ENCODE assay signal across 26 cellular contexts in genomic region chr4:153533387-153533786, GRCh38.
DNase-seq lines count a peak whose midpoint lies in the region; ATAC-seq, FAIRE-seq and TF ChIP-seq lines count a peak whose summit lies in the region.
"Had no signal": no experiment of that assay in that cellular context is flagged by ENCODE, and none has a peak within 500 bp of the region (broad histone marks: within the 10 kb centered on the region; RNA-seq: fewer than 3 reads in every experiment).

No MANE protein-coding gene starts in this region.

- peaks cover 18% of the 10 kb centered on the region for H3K79me1 ChIP-seq in mesenchymal stem cell (replicated peaks; ENCODE audit: low read length, poor library complexity, severe bottlenecking)

- no peak overlapping the region for H2BK15ac ChIP-seq in mesenchymal stem cell (ENCODE audit: low read depth, poor library complexity, severe bottlenecking)

- no peak overlapping the region for H3K4me3 Mint-ChIP-seq in activated CD4-positive, alpha-beta memory T cell treated with anti-CD3 and anti-CD28 coated beads for 36 hours
- no peak overlapping the region for H3K4me3 Mint-ChIP-seq in activated CD4-positive, alpha-beta memory T cell treated with anti-CD3 and anti-CD28 coated beads, Interleukin-2, amount 10 ng/mL, durations not matched to agents 7 days and 5 days
- H3K4me3 Mint-ChIP-seq: activated CD4-positive, alpha-beta T cell treated with anti-CD3 and anti-CD28 coated beads, Interleukin-2, amount 10 ng/mL, durations not matched to agents 7 days and 5 days had no signal

- no peaks in the 10 kb centered on the region for H3K9me3 ChIP-seq in effector memory CD4-positive, alpha-beta T cell (ENCODE audit: control insufficient read depth, low read length)
- no peaks in the 10 kb centered on the region for H3K9me3 ChIP-seq in psoas muscle
- H3K9me3 ChIP-seq in mesenchymal stem cell (ENCODE audit: control insufficient read depth, low read length), result no peaks in the 10 kb centered on the region
- H3K9me3 ChIP-seq: mucosa of descending colon, upper lobe of right lung had no signal

- H3K27ac ChIP-seq in effector memory CD4-positive, alpha-beta T cell (ENCODE audit: insufficient read depth, low read length, poor library complexity, severe bottlenecking), result peak overlapping the region; percentile 26
- peak overlapping the region; percentile 74 for H3K27ac ChIP-seq in psoas muscle
- no peak overlapping the region for H3K27ac ChIP-seq in mesenchymal stem cell (ENCODE audit: low read length, poor library complexity, severe bottlenecking)
- H3K27ac ChIP-seq: brain microvascular endothelial cell, coronary artery, HL-60, upper lobe of right lung had no signal

- peaks cover 3% of the 10 kb centered on the region for H3K36me3 Mint-ChIP-seq in activated CD4-positive, alpha-beta memory T cell treated with anti-CD3 and anti-CD28 coated beads for 36 hours
- H3K36me3 Mint-ChIP-seq in activated CD4-positive, alpha-beta memory T cell treated with anti-CD3 and anti-CD28 coated beads, Interleukin-2, amount 10 ng/mL, durations not matched to agents 7 days and 5 days (ENCODE audit: low read depth), result peaks cover 12% of the 10 kb centered on the region

- ATAC-seq in psoas muscle, result no peak
- ATAC-seq: left ventricle myocardium superior, upper lobe of right lung had no signal

- H3K4me2 ChIP-seq in mesenchymal stem cell (ENCODE audit: low read length, poor library complexity, severe bottlenecking), result no peak overlapping the region

- TF ChIP-seq CTCF in psoas muscle (IDR thresholded peaks at IDR 0.05), result no peak

- H3K23ac ChIP-seq in mesenchymal stem cell (ENCODE audit: low read length in 2 of 2), result no peak overlapping the region

- FAIRE-seq in GM19239 (lab: Jason Lieb, UNC), result peak; percentile 78
- FAIRE-seq: endometrium, small intestine had no signal

- H3K4me3 ChIP-seq in effector memory CD4-positive, alpha-beta T cell (ENCODE audit: insufficient read depth, low read depth, low read length, poor library complexity, severe bottlenecking), result no peak overlapping the region
- H3K4me3 ChIP-seq in psoas muscle (no peak overlapping the region), mesenchymal stem cell (ENCODE audit: insufficient read depth in 1 of 2, low read depth in 1 of 2, low read length in 2 of 2) (no peak overlapping the region)
- H3K4me3 ChIP-seq: coronary artery, mucosa of descending colon, upper lobe of right lung had no signal

- H3K14ac ChIP-seq in mesenchymal stem cell (ENCODE audit: low read length in 2 of 2), result no peak overlapping the region

- H2AK5ac ChIP-seq in mesenchymal stem cell (ENCODE audit: low read length, severe bottlenecking), result no peak overlapping the region

- H3K27me3 ChIP-seq in effector memory CD4-positive, alpha-beta T cell (replicated peaks; ENCODE audit: control insufficient read depth, insufficient read depth, low read length, poor library complexity, severe bottlenecking), result no peaks in the 10 kb centered on the region
- H3K27me3 ChIP-seq in psoas muscle (ENCODE audit: insufficient read depth in 3 of 3, low read length in 2 of 3) (no peaks in the 10 kb centered on the region), mesenchymal stem cell (ENCODE audit: control insufficient read depth in 1 of 2, insufficient read depth in 1 of 2, low read length in 2 of 2) (no peaks in the 10 kb centered on the region)
- H3K27me3 ChIP-seq: brain microvascular endothelial cell, upper lobe of right lung had no signal

- intact Hi-C loops in activated CD4-positive, alpha-beta memory T cell treated with anti-CD3 and anti-CD28 coated beads for 36 hours (cut with micrococcal nuclease), result loop anchor here (5.0 kb wide), 1 partner anchor 119 kb away; no protein-coding TSS in a partner anchor
- intact Hi-C loops in psoas muscle (cut with DNase I), result no loop called here

- CTCF ChIA-PET in activated CD4-positive, alpha-beta memory T cell treated with anti-CD3 and anti-CD28 coated beads for 36 hours (lab: Charles Lee), result interaction anchor here (0.9 kb wide), 1 partner anchor 68 kb away, joined by 3 read pairs; no protein-coding TSS in a partner anchor
- CTCF ChIA-PET in activated CD4-positive, alpha-beta memory T cell treated with anti-CD3 and anti-CD28 coated beads, Interleukin-2, amount 10 ng/mL, durations not matched to agents 7 days and 5 days (lab: Charles Lee), result interaction anchor here (1.8 kb wide), 1 partner anchor 50 kb away, joined by 3 read pairs; no protein-coding TSS in a partner anchor

- H3K27me3 Mint-ChIP-seq in activated CD4-positive, alpha-beta memory T cell treated with anti-CD3 and anti-CD28 coated beads for 36 hours, result no peaks in the 10 kb centered on the region
- no peaks in the 10 kb centered on the region for H3K27me3 Mint-ChIP-seq in activated CD4-positive, alpha-beta memory T cell treated with anti-CD3 and anti-CD28 coated beads, Interleukin-2, amount 10 ng/mL, durations not matched to agents 7 days and 5 days
- H3K27me3 Mint-ChIP-seq: activated CD4-positive, alpha-beta T cell treated with anti-CD3 and anti-CD28 coated beads, Interleukin-2, amount 10 ng/mL, durations not matched to agents 7 days and 5 days had no signal

- no peak overlapping the region for H4K91ac ChIP-seq in mesenchymal stem cell (ENCODE audit: low read length)

- H2BK120ac ChIP-seq in mesenchymal stem cell (ENCODE audit: low read depth, low read length), result no peak overlapping the region

- H3K4ac ChIP-seq in mesenchymal stem cell (ENCODE audit: low read depth in 1 of 2, low read length in 2 of 2), result no peak overlapping the region

- peaks cover 64% of the 10 kb centered on the region for H3K4me1 ChIP-seq in effector memory CD4-positive, alpha-beta T cell (ENCODE audit: control insufficient read depth, insufficient read depth, low read length, poor library complexity, severe bottlenecking)
- peaks cover 89% of the 10 kb centered on the region for H3K4me1 ChIP-seq in psoas muscle
- no peaks in the 10 kb centered on the region for H3K4me1 ChIP-seq in mesenchymal stem cell (ENCODE audit: control insufficient read depth, insufficient read depth, low read depth, low read length)

- H2AFZ ChIP-seq in mesenchymal stem cell (ENCODE audit: low read depth, low read length), result no peak overlapping the region

- H3K9ac ChIP-seq in mesenchymal stem cell (ENCODE audit: low read length), result no peak overlapping the region

- no peak overlapping the region for H4K8ac ChIP-seq in mesenchymal stem cell (ENCODE audit: low read length)

- DNase-seq in activated CD4-positive, alpha-beta memory T cell treated with anti-CD3 and anti-CD28 coated beads for 36 hours, result peak; percentile 43
- DNase-seq in activated CD4-positive, alpha-beta memory T cell treated with anti-CD3 and anti-CD28 coated beads, Interleukin-2, amount 10 ng/mL, durations not matched to agents 7 days and 5 days, result no peak
- no peak for DNase-seq in GM19239 (ENCODE audit: insufficient read length, low spot score)
- no peak for DNase-seq in effector memory CD4-positive, alpha-beta T cell
- no peak for DNase-seq in psoas muscle
- DNase-seq in mesenchymal stem cell, result no peak
- no peak for DNase-seq in anterior cingulate cortex (lab: John Stamatoyannopoulos, UW)
- DNase-seq in globus pallidus (ENCODE audit: low spot score), result no peak
- DNase-seq: 8988T; activated CD4-positive, alpha-beta T cell treated with anti-CD3 and anti-CD28 coated beads, Interleukin-2, amount 10 ng/mL, durations not matched to agents 7 days and 5 days; brain microvascular endothelial cell; C1 segment of cervical spinal cord; DMS153; GDM1; left ventricle myocardium superior; MM.1S; mucosa of descending colon; NCI-H146; NCI-H2171 treated with DMSO at 0.1 percent for 48 hours; NCI-H526 treated with DMSO at 0.1 percent for 48 hours; small intestine; stimulated activated CD4-positive, alpha-beta T cell treated with anti-CD3 and anti-CD28 coated beads, Interleukin-2, amount 100 ng/mL, for 48 hours; upper lobe of right lung had no signal

- peak overlapping the region; percentile 69 for H3K27ac Mint-ChIP-seq in activated CD4-positive, alpha-beta memory T cell treated with anti-CD3 and anti-CD28 coated beads for 36 hours
- H3K27ac Mint-ChIP-seq in activated CD4-positive, alpha-beta memory T cell treated with anti-CD3 and anti-CD28 coated beads, Interleukin-2, amount 10 ng/mL, durations not matched to agents 7 days and 5 days, result no peak overlapping the region

- peaks cover 82% of the 10 kb centered on the region for H3K4me1 Mint-ChIP-seq in activated CD4-positive, alpha-beta memory T cell treated with anti-CD3 and anti-CD28 coated beads for 36 hours (ENCODE audit: low read depth)
- H3K4me1 Mint-ChIP-seq in activated CD4-positive, alpha-beta memory T cell treated with anti-CD3 and anti-CD28 coated beads, Interleukin-2, amount 10 ng/mL, durations not matched to agents 7 days and 5 days, result peaks cover 58% of the 10 kb centered on the region

- H3K18ac ChIP-seq in mesenchymal stem cell (ENCODE audit: low read depth in 1 of 2, low read length in 2 of 2), result no peak overlapping the region

- no peak overlapping the region for H2BK12ac ChIP-seq in mesenchymal stem cell (ENCODE audit: low read length in 2 of 2)

- POLR2A ChIA-PET in activated CD4-positive, alpha-beta memory T cell treated with anti-CD3 and anti-CD28 coated beads for 36 hours (lab: Charles Lee), result interaction anchor here (1.0 kb wide), 1 partner anchor 65 kb away, joined by 3 read pairs; no protein-coding TSS in a partner anchor
- POLR2A ChIA-PET in activated CD4-positive, alpha-beta memory T cell treated with anti-CD3 and anti-CD28 coated beads, Interleukin-2, amount 10 ng/mL, durations not matched to agents 7 days and 5 days (lab: Charles Lee), result interaction anchor here (1.2 to 1.9 kb wide), 2 partner anchors 11 to 66 kb away, joined by 3 to 8 read pairs; no protein-coding TSS in a partner anchor

- no peak overlapping the region for H2BK5ac ChIP-seq in mesenchymal stem cell (ENCODE audit: low read depth, low read length, poor library complexity, severe bottlenecking)

- no peaks in the 10 kb centered on the region for H3K36me3 ChIP-seq in effector memory CD4-positive, alpha-beta T cell (ENCODE audit: control insufficient read depth, insufficient read depth, low read length)
- H3K36me3 ChIP-seq in psoas muscle (ENCODE audit: insufficient read depth in 1 of 2, low read depth in 1 of 2) (no peaks in the 10 kb centered on the region), mesenchymal stem cell (ENCODE audit: control insufficient read depth in 1 of 2, insufficient read depth in 2 of 2, low read depth in 1 of 2, low read length in 2 of 2) (no peaks in the 10 kb centered on the region)
- H3K36me3 ChIP-seq: brain microvascular endothelial cell, upper lobe of right lung had no signal

- no peaks in the 10 kb centered on the region for H3K9me3 Mint-ChIP-seq in activated CD4-positive, alpha-beta memory T cell treated with anti-CD3 and anti-CD28 coated beads for 36 hours
- H3K9me3 Mint-ChIP-seq in activated CD4-positive, alpha-beta memory T cell treated with anti-CD3 and anti-CD28 coated beads, Interleukin-2, amount 10 ng/mL, durations not matched to agents 7 days and 5 days, result no peaks in the 10 kb centered on the region
- H3K9me3 Mint-ChIP-seq: activated CD4-positive, alpha-beta T cell treated with anti-CD3 and anti-CD28 coated beads, Interleukin-2, amount 10 ng/mL, durations not matched to agents 7 days and 5 days had no signal
